11 cellular contexts compared by ENCODE assay signal in the genomic region with DNA sequence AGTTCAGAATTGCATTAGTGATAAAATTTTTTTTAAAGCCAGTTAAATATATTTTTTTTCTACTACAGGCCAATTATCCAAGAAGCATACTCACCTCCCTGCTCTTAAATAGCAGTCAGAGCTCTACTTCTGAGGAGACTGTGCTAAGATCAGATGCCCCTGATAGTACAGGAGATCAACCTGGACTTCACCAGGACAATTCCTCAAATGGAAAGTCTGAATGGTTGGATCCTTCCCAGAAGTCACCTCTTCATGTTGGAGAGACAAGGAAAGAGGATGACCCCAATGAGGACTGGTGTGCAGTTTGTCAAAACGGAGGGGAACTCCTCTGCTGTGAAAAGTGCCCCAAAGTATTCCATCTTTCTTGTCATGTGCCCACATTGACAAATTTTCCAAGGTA.
"Had no signal": no experiment of that assay in that cellular context is flagged by ENCODE, and none has a peak within 500 bp of the region (broad histone marks: within the 10 kb centered on the region; RNA-seq: fewer than 3 reads in every experiment).

No MANE protein-coding gene starts in this region.

- H2AFZ ChIP-seq: GM23248, GM23338 had no signal

- H3K4me2 ChIP-seq: GM23338 had no signal

- H3K27ac ChIP-seq: GM23248 had no signal

- H3K9me3 Mint-ChIP-seq: GM23338, H9, HFFc6 had no signal

- H3K27ac Mint-ChIP-seq: GM23338, HFFc6 had no signal

- ATAC-seq: GM23338, HCT116 had no signal

- H3K4me3 ChIP-seq: GM23248, GM23338, HAP-1 had no signal

- FAIRE-seq: H1, H54 had no signal

- H3K9ac ChIP-seq: GM23248 had no signal

- H3K9me3 ChIP-seq: HAP-1 had no signal

- H3K4me1 Mint-ChIP-seq: H9 had no signal

- DNase-seq: GM23248, GOT3, H7, H9, HCEC 1CT, HFFc6 had no signal

- H3K4me3 Mint-ChIP-seq: GM23338, H9, HFFc6 had no signal
